ENCODE assay signal across 8 cellular contexts in the genomic region with DNA sequence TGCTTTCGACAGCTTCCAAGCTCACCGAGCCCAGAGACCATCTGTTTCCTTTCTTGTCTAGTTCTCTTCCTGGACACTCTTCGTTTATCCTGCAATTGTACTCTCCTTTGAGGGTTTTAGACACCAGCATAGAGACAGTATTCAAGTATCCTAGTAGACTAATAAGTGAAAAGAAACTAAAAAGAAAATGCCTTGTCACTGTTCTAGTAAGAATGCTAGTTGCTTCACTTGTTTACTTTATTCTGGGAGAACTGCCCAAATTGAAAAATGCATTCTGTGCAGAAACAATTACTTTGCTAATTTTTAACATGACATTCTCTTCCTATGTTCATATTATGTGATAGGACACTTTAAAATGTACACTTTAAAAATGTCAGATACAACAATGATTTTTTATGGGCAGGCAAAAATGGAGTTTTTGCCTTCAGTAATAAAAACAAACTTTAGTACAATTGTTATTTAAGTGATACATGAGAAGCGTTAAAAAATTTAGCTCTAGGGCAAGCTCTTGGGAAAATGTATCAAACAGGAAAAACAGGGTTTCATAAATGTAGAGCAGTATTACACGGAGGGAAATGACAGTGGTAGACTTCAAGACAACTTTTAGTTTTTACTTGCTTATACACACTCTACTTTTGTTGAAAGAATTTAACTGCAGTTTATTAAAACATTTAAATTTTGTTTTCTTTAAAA. TPM values are rescaled to one million over a fixed set of nuclear protein-coding genes. Genes with fewer than 3 reads are reported as not detected.
DNase-seq lines count a peak whose midpoint lies in the region; ATAC-seq, FAIRE-seq and TF ChIP-seq lines count a peak whose summit lies in the region.

No MANE protein-coding gene starts in this region.

- ATAC-seq in activated naive CD8-positive, alpha-beta T cell treated with anti-CD3 and anti-CD28 coated beads, Interleukin-2, amount 50 U/mL, for 24 hours = no peak

- no peak for FAIRE-seq in D721Med (lab: Jason Lieb, UNC)

- DNase-seq in DMS79 treated with DMSO at 0.1 percent for 48 hours (lab: John Stamatoyannopoulos, UW) (peak; percentile 27), DMS79 (lab: John Stamatoyannopoulos, UW) (no peak), HS-27A (ENCODE audit: low read depth) (peak; percentile 33), right atrium auricular region (ENCODE audit: low spot score) (no peak), retinal pigment epithelial cell (ENCODE audit: low read depth) (no peak), D721Med (ENCODE audit: insufficient read length, low spot score) (no peak)
- no peak for DNase-seq in activated naive CD8-positive, alpha-beta T cell treated with anti-CD3 and anti-CD28 coated beads, Interleukin-2, amount 50 U/mL, for 24 hours
- no peak for DNase-seq in activated CD8-positive, alpha-beta memory T cell treated with anti-CD3 and anti-CD28 coated beads, Interleukin-2, amount 50 U/mL, for 4 hours

- H3K9me3 Mint-ChIP-seq in activated naive CD8-positive, alpha-beta T cell treated with anti-CD3 and anti-CD28 coated beads, Interleukin-2, amount 50 U/mL, for 24 hours = no peaks in the 10 kb centered on the region

- H3K36me3 Mint-ChIP-seq in activated naive CD8-positive, alpha-beta T cell treated with anti-CD3 and anti-CD28 coated beads, Interleukin-2, amount 50 U/mL, for 24 hours (ENCODE audit: low read depth) = peaks cover 7% of the 10 kb centered on the region

- H3K9me3 ChIP-seq in right atrium auricular region = no peaks in the 10 kb centered on the region

- no peaks in the 10 kb centered on the region for H3K27me3 Mint-ChIP-seq in activated naive CD8-positive, alpha-beta T cell treated with anti-CD3 and anti-CD28 coated beads, Interleukin-2, amount 50 U/mL, for 24 hours

- peak overlapping the region; percentile 93 for H3K4me3 ChIP-seq in right atrium auricular region
- peak overlapping the region; percentile 62 for H3K4me3 ChIP-seq in retinal pigment epithelial cell (ENCODE audit: low read length)

- H3K4me1 Mint-ChIP-seq in activated naive CD8-positive, alpha-beta T cell treated with anti-CD3 and anti-CD28 coated beads, Interleukin-2, amount 50 U/mL, for 24 hours = peaks cover 41% of the 10 kb centered on the region

- TF ChIP-seq CTCF in right atrium auricular region (IDR thresholded peaks at IDR 0.05) (no peak), retinal pigment epithelial cell (conservative IDR thresholded peaks at IDR 0.05; ENCODE audit: low read depth, low read length) (no peak), D721Med (IDR thresholded peaks at IDR 0.05; ENCODE audit: insufficient read depth, missing control alignments) (no peak)

- H3K27ac ChIP-seq in right atrium auricular region = peak overlapping the region; percentile 98 to 99

- H3K27me3 ChIP-seq in right atrium auricular region = no peaks in the 10 kb centered on the region

- H3K4me3 Mint-ChIP-seq in activated naive CD8-positive, alpha-beta T cell treated with anti-CD3 and anti-CD28 coated beads, Interleukin-2, amount 50 U/mL, for 24 hours = peak overlapping the region; percentile 89

- peaks cover 0 to 41% of the 10 kb centered on the region in 2 donors for H3K4me1 ChIP-seq in right atrium auricular region

- H3K36me3 ChIP-seq in right atrium auricular region = no peaks in the 10 kb centered on the region

- peak overlapping the region; percentile 86 for H3K27ac Mint-ChIP-seq in activated naive CD8-positive, alpha-beta T cell treated with anti-CD3 and anti-CD28 coated beads, Interleukin-2, amount 50 U/mL, for 24 hours

RNA-seq across cellular contexts. Expression of gene FHIP2A, which starts 1.3 kb away (rescaled TPM):
- 10 to 100 TPM; 18.3 to 19.5 TPM for total RNA-seq in right atrium auricular region

Comparison
In these comparisons a context has a peak if more than half of its experiments do, and no peak if none do; other contexts are left out.
1. DNase-seq: peak in DMS79 treated with DMSO at 0.1 percent for 48 hours (single experiment) and HS-27A (single experiment); none in DMS79 (single experiment), activated naive CD8-positive, alpha-beta T cell treated with anti-CD3 and anti-CD28 coated beads, Interleukin-2, amount 50 U/mL, for 24 hours (single experiment), right atrium auricular region (single experiment), retinal pigment epithelial cell (single experiment), activated CD8-positive, alpha-beta memory T cell treated with anti-CD3 and anti-CD28 coated beads, Interleukin-2, amount 50 U/mL, for 4 hours (single experiment) and D721Med (single experiment).